ENCODE assay signal across 1 cellular context in the genomic region with DNA sequence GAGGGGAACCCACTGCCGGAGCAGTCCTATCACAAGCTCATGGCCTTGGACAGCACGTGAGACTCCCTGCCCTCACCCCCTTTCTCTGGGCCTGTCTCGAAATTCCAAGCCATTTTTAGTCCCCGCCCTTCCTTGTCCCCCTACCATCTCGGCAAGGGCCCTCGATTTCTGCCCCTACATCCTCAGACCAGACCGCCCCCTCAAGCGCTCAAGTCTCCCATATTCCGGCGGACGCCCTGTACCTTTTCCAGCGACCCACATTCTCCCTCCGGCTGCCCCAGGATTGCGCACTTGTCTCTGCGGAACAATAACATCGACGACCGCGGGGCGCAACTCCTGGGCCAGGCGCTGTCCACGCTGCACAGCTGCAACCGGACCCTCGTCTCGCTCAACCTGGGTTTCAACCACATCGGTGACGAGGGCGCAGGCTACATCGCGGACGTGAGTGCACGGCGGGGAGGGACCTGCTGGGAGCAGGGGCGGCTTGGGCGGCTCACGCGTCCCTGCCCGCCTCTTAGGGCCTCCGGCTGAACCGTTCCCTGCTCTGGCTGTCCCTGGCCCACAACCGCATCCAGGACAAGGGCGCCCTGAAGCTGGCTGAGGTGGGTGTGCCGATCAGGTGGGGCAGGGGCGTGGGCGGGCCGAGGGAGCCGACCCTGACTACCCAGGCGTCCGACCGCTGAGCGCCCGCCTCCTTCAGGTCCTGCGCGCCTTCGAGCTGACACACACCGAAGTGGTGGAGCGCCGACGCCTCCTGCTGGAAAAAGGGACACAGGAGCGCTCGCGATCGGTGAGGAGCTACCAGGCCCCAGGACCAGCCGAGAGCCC.
TF ChIP-seq lines count a peak whose summit lies in the region.

No MANE protein-coding gene starts in this region.

TF ChIP-seq in HepG2, 621 proteins besides CTCF, POLR2A, EP300 and RAD21 (continued from another document):
- TF ChIP-seq, protein P1, sequence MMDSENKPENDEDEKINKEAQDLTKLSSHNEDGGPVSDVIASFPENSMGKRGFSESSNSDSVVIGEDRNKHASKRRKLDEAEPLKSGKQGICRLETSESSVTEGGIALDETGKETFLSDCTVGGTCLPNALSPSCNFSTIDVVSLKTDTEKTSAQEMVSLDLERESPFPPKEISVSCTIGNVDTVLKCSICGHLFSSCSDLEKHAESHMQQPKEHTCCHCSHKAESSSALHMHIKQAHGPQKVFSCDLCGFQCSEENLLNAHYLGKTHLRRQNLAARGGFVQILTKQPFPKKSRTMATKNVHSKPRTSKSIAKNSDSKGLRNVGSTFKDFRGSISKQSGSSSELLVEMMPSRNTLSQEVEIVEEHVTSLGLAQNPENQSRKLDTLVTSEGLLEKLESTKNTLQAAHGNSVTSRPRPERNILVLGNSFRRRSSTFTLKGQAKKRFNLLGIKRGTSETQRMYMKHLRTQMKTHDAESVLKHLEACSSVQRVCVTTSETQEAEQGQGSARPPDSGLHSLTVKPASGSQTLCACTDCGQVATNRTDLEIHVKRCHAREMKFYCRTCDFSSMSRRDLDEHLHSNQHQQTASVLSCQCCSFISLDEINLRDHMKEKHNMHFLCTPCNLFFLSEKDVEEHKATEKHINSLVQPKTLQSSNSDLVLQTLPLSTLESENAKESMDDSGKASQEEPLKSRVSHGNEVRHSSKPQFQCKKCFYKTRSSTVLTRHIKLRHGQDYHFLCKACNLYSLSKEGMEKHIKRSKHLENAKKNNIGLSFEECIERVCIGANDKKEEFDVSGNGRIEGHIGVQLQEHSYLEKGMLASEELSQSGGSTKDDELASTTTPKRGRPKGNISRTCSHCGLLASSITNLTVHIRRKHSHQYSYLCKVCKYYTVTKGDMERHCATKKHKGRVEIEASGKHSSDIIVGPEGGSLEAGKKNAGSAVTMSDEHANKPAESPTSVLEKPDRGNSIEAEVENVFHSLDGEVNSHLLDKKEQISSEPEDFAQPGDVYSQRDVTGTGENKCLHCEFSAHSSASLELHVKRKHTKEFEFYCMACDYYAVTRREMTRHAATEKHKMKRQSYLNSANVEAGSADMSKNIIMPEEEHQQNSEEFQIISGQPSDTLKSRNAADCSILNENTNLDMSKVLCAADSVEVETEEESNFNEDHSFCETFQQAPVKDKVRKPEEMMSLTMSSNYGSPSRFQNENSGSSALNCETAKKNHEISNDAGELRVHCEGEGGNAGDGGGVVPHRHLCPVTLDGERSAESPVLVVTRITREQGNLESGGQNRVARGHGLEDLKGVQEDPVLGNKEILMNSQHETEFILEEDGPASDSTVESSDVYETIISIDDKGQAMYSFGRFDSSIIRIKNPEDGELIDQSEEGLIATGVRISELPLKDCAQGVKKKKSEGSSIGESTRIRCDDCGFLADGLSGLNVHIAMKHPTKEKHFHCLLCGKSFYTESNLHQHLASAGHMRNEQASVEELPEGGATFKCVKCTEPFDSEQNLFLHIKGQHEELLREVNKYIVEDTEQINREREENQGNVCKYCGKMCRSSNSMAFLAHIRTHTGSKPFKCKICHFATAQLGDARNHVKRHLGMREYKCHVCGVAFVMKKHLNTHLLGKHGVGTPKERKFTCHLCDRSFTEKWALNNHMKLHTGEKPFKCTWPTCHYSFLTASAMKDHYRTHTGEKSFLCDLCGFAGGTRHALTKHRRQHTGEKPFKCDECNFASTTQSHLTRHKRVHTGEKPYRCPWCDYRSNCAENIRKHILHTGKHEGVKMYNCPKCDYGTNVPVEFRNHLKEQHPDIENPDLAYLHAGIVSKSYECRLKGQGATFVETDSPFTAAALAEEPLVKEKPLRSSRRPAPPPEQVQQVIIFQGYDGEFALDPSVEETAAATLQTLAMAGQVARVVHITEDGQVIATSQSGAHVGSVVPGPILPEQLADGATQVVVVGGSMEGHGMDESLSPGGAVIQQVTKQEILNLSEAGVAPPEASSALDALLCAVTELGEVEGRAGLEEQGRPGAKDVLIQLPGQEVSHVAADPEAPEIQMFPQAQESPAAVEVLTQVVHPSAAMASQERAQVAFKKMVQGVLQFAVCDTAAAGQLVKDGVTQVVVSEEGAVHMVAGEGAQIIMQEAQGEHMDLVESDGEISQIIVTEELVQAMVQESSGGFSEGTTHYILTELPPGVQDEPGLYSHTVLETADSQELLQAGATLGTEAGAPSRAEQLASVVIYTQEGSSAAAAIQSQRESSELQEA (CRISPR knock-in tag; IDR thresholded peaks at IDR 0.05; ENCODE audit: not compliant biosample characterization), result peak; percentile 5
- TF ChIP-seq ZNF589 (CRISPR knock-in tag; conservative IDR thresholded peaks at IDR 0.05) (no peak), KLF16 (CRISPR knock-in tag; IDR thresholded peaks at IDR 0.05) (no peak), ZNF768 (CRISPR knock-in tag; IDR thresholded peaks at IDR 0.05) (0 out of 2 replicates have a peak, but pooled peaks have one; percentile 27), SMAD1 (CRISPR knock-in tag; IDR thresholded peaks at IDR 0.05; ENCODE audit: borderline replicate concordance, low read depth) (no peak), ZBTB21 (CRISPR knock-in tag; IDR thresholded peaks at IDR 0.05) (no peak), ARID2 (CRISPR knock-in tag; IDR thresholded peaks at IDR 0.05; ENCODE audit: borderline replicate concordance) (0 out of 2 replicates have a peak, but pooled peaks have one; percentile 53), KLF13 (CRISPR knock-in tag; IDR thresholded peaks at IDR 0.05) (0 out of 2 replicates have a peak, but pooled peaks have one; percentile 40), ERF (CRISPR knock-in tag; IDR thresholded peaks at IDR 0.05) (no peak)
- TF ChIP-seq, protein P2, sequence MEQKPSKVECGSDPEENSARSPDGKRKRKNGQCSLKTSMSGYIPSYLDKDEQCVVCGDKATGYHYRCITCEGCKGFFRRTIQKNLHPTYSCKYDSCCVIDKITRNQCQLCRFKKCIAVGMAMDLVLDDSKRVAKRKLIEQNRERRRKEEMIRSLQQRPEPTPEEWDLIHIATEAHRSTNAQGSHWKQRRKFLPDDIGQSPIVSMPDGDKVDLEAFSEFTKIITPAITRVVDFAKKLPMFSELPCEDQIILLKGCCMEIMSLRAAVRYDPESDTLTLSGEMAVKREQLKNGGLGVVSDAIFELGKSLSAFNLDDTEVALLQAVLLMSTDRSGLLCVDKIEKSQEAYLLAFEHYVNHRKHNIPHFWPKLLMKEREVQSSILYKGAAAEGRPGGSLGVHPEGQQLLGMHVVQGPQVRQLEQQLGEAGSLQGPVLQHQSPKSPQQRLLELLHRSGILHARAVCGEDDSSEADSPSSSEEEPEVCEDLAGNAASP (CRISPR knock-in tag; IDR thresholded peaks at IDR 0.05; ENCODE audit: borderline replicate concordance), result 0 out of 2 replicates have a peak, but pooled peaks have one; percentile 17
TF ChIP-seq in HepG2: peak in this region for 43.
